In the genomic region with DNA sequence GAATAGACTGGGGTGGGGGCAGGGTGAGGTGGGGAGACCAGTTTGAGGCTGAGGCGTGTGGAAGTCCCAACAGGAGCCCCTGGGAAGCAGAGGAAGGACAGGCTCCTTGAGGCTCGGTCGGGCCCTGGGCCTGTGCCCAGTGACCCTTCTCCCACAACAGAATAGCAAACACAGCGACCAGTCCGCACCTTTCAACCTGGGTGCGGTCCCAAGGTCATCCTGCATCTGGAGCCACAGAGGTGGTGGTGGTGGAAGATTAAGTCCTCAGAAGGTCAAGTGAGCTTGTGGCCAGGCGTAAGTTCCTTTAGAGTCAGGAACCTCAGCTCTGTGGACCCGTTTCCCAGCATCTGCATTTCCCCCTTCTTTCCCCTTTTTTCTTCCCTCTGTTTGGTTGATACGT, we compare ENCODE assay signal across 31 cellular contexts.
"Had no signal": no experiment of that assay in that cellular context is flagged by ENCODE, and none has a peak within 500 bp of the region (broad histone marks: within the 10 kb centered on the region; RNA-seq: fewer than 3 reads in every experiment).

No MANE protein-coding gene starts in this region.

- H3K27me3 Mint-ChIP-seq: central memory CD8-positive, alpha-beta T cell had no signal

- H3K4me1 ChIP-seq: ascending aorta, breast epithelium had no signal

- ATAC-seq: activated naive CD4-positive, alpha-beta T cell treated with anti-CD3 and anti-CD28 coated beads, Interleukin-2, amount 50 U/mL, for 72 hours; activated T-cell treated with anti-CD3 and anti-CD28 coated beads, Interleukin-2, amount 50 U/mL, for 72 hours; effector memory CD8-positive, alpha-beta T cell; foreskin keratinocyte; gastroesophageal sphincter; WTC11 had no signal

- DNase-seq: activated CD4-positive, alpha-beta memory T cell treated with anti-CD3 and anti-CD28 coated beads, Interleukin-2, amount 10 ng/mL, durations not matched to agents 7 days and 5 days; activated CD4-positive, alpha-beta T cell treated with anti-CD3 and anti-CD28 coated beads for 1 hour; activated CD4-positive, alpha-beta T cell treated with anti-CD3 and anti-CD28 coated beads for 4 hours; activated CD4-positive, alpha-beta T cell treated with anti-CD3 and anti-CD28 coated beads, Interleukin-2, amount 10 ng/mL, durations not matched to agents 7 days and 5 days; activated CD4-positive, alpha-beta T cell treated with anti-CD3 and anti-CD28 coated beads, Interleukin-2, amount 50 U/mL, for 4 hours; activated CD8-positive, alpha-beta memory T cell treated with anti-CD3 and anti-CD28 coated beads for 24 hours; activated CD8-positive, alpha-beta memory T cell treated with anti-CD3 and anti-CD28 coated beads, Interleukin-2, amount 50 U/mL, for 4 hours; activated gamma-delta T cell; activated naive CD4-positive, alpha-beta T cell; activated naive CD4-positive, alpha-beta T cell treated with anti-CD3 and anti-CD28 coated beads, Interleukin-2, amount 10 ng/mL, durations not matched to agents 7 days and 5 days; activated naive CD8-positive, alpha-beta T cell treated with anti-CD3 and anti-CD28 coated beads, Interleukin-2, amount 10 ng/mL, durations not matched to agents 7 days and 5 days; activated T-cell treated with anti-CD3 and anti-CD28 coated beads, Interleukin-2, amount 50 U/mL, for 1 hour; activated T-cell treated with anti-CD3 and anti-CD28 coated beads, Interleukin-2, amount 50 U/mL, for 72 hours; cortex of kidney; dermis blood vessel endothelial cell; effector CD4-positive, alpha-beta T cell; effector memory CD8-positive, alpha-beta T cell; erythroblast; foreskin keratinocyte; T-helper 2 cell had no signal

- H3K4me3 Mint-ChIP-seq: activated CD4-positive, alpha-beta memory T cell treated with anti-CD3 and anti-CD28 coated beads, Interleukin-2, amount 10 ng/mL, durations not matched to agents 7 days and 5 days; activated CD4-positive, alpha-beta T cell treated with anti-CD3 and anti-CD28 coated beads, Interleukin-2, amount 10 ng/mL, durations not matched to agents 7 days and 5 days; activated naive CD4-positive, alpha-beta T cell treated with anti-CD3 and anti-CD28 coated beads, Interleukin-2, amount 10 ng/mL, durations not matched to agents 7 days and 5 days; activated naive CD8-positive, alpha-beta T cell treated with anti-CD3 and anti-CD28 coated beads, Interleukin-2, amount 10 ng/mL, durations not matched to agents 7 days and 5 days; activated T-cell treated with anti-CD3 and anti-CD28 coated beads, Interleukin-2, amount 50 U/mL, for 72 hours; brain; central memory CD8-positive, alpha-beta T cell; effector memory CD8-positive, alpha-beta T cell; WTC11 had no signal

- H3K4me3 ChIP-seq: ascending aorta, breast epithelium, cardiac muscle cell, esophagus muscularis mucosa, gastroesophageal sphincter had no signal

- H3K36me3 ChIP-seq: ascending aorta, breast epithelium, cardiac muscle cell, esophagus muscularis mucosa, gastroesophageal sphincter had no signal

- H3K36me3 Mint-ChIP-seq: activated naive CD4-positive, alpha-beta T cell treated with anti-CD3 and anti-CD28 coated beads, Interleukin-2, amount 10 ng/mL, durations not matched to agents 7 days and 5 days; activated naive CD4-positive, alpha-beta T cell treated with anti-CD3 and anti-CD28 coated beads, Interleukin-2, amount 50 U/mL, for 72 hours; activated naive CD8-positive, alpha-beta T cell treated with anti-CD3 and anti-CD28 coated beads, Interleukin-2, amount 10 ng/mL, durations not matched to agents 7 days and 5 days; brain; WTC11 had no signal

- H3K27ac Mint-ChIP-seq: activated CD4-positive, alpha-beta memory T cell treated with anti-CD3 and anti-CD28 coated beads, Interleukin-2, amount 10 ng/mL, durations not matched to agents 7 days and 5 days; activated CD4-positive, alpha-beta T cell treated with anti-CD3 and anti-CD28 coated beads, Interleukin-2, amount 10 ng/mL, durations not matched to agents 7 days and 5 days; activated naive CD4-positive, alpha-beta T cell treated with anti-CD3 and anti-CD28 coated beads, Interleukin-2, amount 10 ng/mL, durations not matched to agents 7 days and 5 days; activated naive CD4-positive, alpha-beta T cell treated with anti-CD3 and anti-CD28 coated beads, Interleukin-2, amount 50 U/mL, for 72 hours; activated naive CD8-positive, alpha-beta T cell treated with anti-CD3 and anti-CD28 coated beads, Interleukin-2, amount 10 ng/mL, durations not matched to agents 7 days and 5 days; activated T-cell treated with anti-CD3 and anti-CD28 coated beads, Interleukin-2, amount 50 U/mL, for 72 hours; effector memory CD8-positive, alpha-beta T cell; WTC11 had no signal

- H3K27me3 ChIP-seq: breast epithelium had no signal

- FAIRE-seq: TTC549 had no signal

- H3K4me1 Mint-ChIP-seq: WTC11 had no signal

- H3K9me3 Mint-ChIP-seq: activated CD4-positive, alpha-beta memory T cell treated with anti-CD3 and anti-CD28 coated beads, Interleukin-2, amount 10 ng/mL, durations not matched to agents 7 days and 5 days; activated CD4-positive, alpha-beta T cell treated with anti-CD3 and anti-CD28 coated beads, Interleukin-2, amount 10 ng/mL, durations not matched to agents 7 days and 5 days; activated naive CD4-positive, alpha-beta T cell treated with anti-CD3 and anti-CD28 coated beads, Interleukin-2, amount 10 ng/mL, durations not matched to agents 7 days and 5 days; activated naive CD4-positive, alpha-beta T cell treated with anti-CD3 and anti-CD28 coated beads, Interleukin-2, amount 50 U/mL, for 72 hours; activated naive CD8-positive, alpha-beta T cell treated with anti-CD3 and anti-CD28 coated beads, Interleukin-2, amount 10 ng/mL, durations not matched to agents 7 days and 5 days; activated T-cell treated with anti-CD3 and anti-CD28 coated beads, Interleukin-2, amount 50 U/mL, for 72 hours; central memory CD8-positive, alpha-beta T cell; effector memory CD8-positive, alpha-beta T cell; WTC11 had no signal

- H3K27ac ChIP-seq: ascending aorta, breast epithelium, cardiac muscle cell, esophagus muscularis mucosa, foreskin keratinocyte, gastroesophageal sphincter, VCaP had no signal

- H3K9me3 ChIP-seq: ascending aorta, breast epithelium, esophagus muscularis mucosa, gastroesophageal sphincter had no signal
